23 cellular contexts compared by ENCODE assay signal in genomic region chr9:14941487-14941886, GRCh38. TPM values are rescaled to one million over a fixed set of nuclear protein-coding genes. Genes with fewer than 3 reads are reported as not detected.
DNase-seq lines count a peak whose midpoint lies in the region; ATAC-seq and TF ChIP-seq lines count a peak whose summit lies in the region.
"Had no signal": no experiment of that assay in that cellular context is flagged by ENCODE, and none has a peak within 500 bp of the region (broad histone marks: within the 10 kb centered on the region; RNA-seq: fewer than 3 reads in every experiment).

No MANE protein-coding gene starts in this region.

- peaks cover 0 to 2% (median 0%) of the 10 kb centered on the region in 11 donors for H3K9me3 ChIP-seq in heart right ventricle
- H3K9me3 ChIP-seq in aorta (ENCODE audit: control insufficient read depth, low read length), result peaks cover 3% of the 10 kb centered on the region
- H3K9me3 ChIP-seq: BE2C had no signal

- DNase-seq in NCI-H2029 treated with DMSO at 0.1 percent for 48 hours (lab: John Stamatoyannopoulos, UW) (peak; percentile 1), NCI-H2029 (lab: John Stamatoyannopoulos, UW) (no peak), heart right ventricle (no peak), mesothelial cell of epicardium (ENCODE audit: low spot score in 2 of 2, unreplicated experiment in 2 of 2) (no peak), aorta (no peak)
- DNase-seq: BE2C; CD4-positive, CD25-positive, alpha-beta regulatory T cell; COR-L47; DMS 273 treated with DMSO at 0.1 percent for 48 hours; GDM1; H7; HFFc6; KG1; NCI-H1436; NCI-H2081; NCI-H2227 treated with DMSO at 0.1 percent for 48 hours; NCI-H510A treated with DMSO at 0.1 percent for 48 hours; NCI-H82; PC-3; RPMI8226 had no signal

- ATAC-seq in heart right ventricle (peak in 7 of 8 donors; percentile 43 to 76 (median 62)), aorta (ENCODE audit: low FRiP score) (peak; percentile 53), GM21390 (IDR thresholded peaks at IDR 0.05; ENCODE audit: unreplicated experiment) (no peak)
- ATAC-seq in stimulated activated memory B cell treated with anti-CD40 and anti-IgM and Interleukin-4, amounts not matched to agents 10 μg/mL and 1 μg/mL and 100 μg/mL, for 72 hours, result no peak
- ATAC-seq: PC-3 had no signal

- TF ChIP-seq CTCF in heart right ventricle (IDR thresholded peaks at IDR 0.05) (no peak), mesothelial cell of epicardium (IDR thresholded peaks at IDR 0.05; ENCODE audit: unreplicated experiment) (no peak)

- H3K27me3 ChIP-seq in heart right ventricle, result no peaks in the 10 kb centered on the region
- no peaks in the 10 kb centered on the region for H3K27me3 ChIP-seq in aorta (ENCODE audit: control insufficient read depth in 1 of 2, insufficient read depth in 2 of 2, low read length in 1 of 2)
- H3K27me3 ChIP-seq: BE2C had no signal

- H3K9me3 Mint-ChIP-seq in mesothelial cell of epicardium, result peaks cover 10% of the 10 kb centered on the region
- peaks cover 3% of the 10 kb centered on the region for H3K9me3 Mint-ChIP-seq in stimulated activated memory B cell treated with anti-CD40 and anti-IgM and Interleukin-4, amounts not matched to agents 10 μg/mL and 1 μg/mL and 100 μg/mL, for 72 hours

- no peaks in the 10 kb centered on the region for H3K27me3 Mint-ChIP-seq in mesothelial cell of epicardium (ENCODE audit: low read depth)
- H3K27me3 Mint-ChIP-seq in stimulated activated memory B cell treated with anti-CD40 and anti-IgM and Interleukin-4, amounts not matched to agents 10 μg/mL and 1 μg/mL and 100 μg/mL, for 72 hours, result no peaks in the 10 kb centered on the region

- intact Hi-C loops in heart right ventricle (cut with DNase I) (no loop called here), aorta (cut with DNase I) (no loop called here)

- no peak overlapping the region for H3K4me3 Mint-ChIP-seq in mesothelial cell of epicardium
- H3K4me3 Mint-ChIP-seq in stimulated activated memory B cell treated with anti-CD40 and anti-IgM and Interleukin-4, amounts not matched to agents 10 μg/mL and 1 μg/mL and 100 μg/mL, for 72 hours, result no peak overlapping the region
- H3K4me3 Mint-ChIP-seq: CD4-positive, CD25-positive, alpha-beta regulatory T cell; HFFc6 had no signal

- H3K4me3 ChIP-seq in heart right ventricle, result no peak overlapping the region
- H3K4me3 ChIP-seq in aorta (ENCODE audit: low read length in 2 of 2), result no peak overlapping the region

- peaks cover 0 to 5% (median 0%) of the 10 kb centered on the region in 9 donors for H3K4me1 ChIP-seq in heart right ventricle
- no peaks in the 10 kb centered on the region for H3K4me1 ChIP-seq in aorta (ENCODE audit: control insufficient read depth in 1 of 2, insufficient read depth in 2 of 2, low read length in 2 of 2)
- H3K4me1 ChIP-seq: BE2C had no signal

- no peaks in the 10 kb centered on the region for H3K36me3 Mint-ChIP-seq in mesothelial cell of epicardium
- H3K36me3 Mint-ChIP-seq in stimulated activated memory B cell treated with anti-CD40 and anti-IgM and Interleukin-4, amounts not matched to agents 10 μg/mL and 1 μg/mL and 100 μg/mL, for 72 hours, result no peaks in the 10 kb centered on the region
- H3K36me3 Mint-ChIP-seq: CD4-positive, CD25-positive, alpha-beta regulatory T cell had no signal

- H3K27ac ChIP-seq in heart right ventricle, result peak overlapping the region in 6 of 10 donors; percentile 33 to 66 (median 55)
- H3K27ac ChIP-seq in aorta (ENCODE audit: low read depth in 1 of 2, low read length in 2 of 2), result no peak overlapping the region

- WGBS in heart right ventricle, 2 donors, result 0 to 28% methylated on average over 1 of the region's 1 CpG
- 0 to 37% methylated on average over 1 of the region's 1 CpG for WGBS in aorta, 2 donors

- H3K4me1 Mint-ChIP-seq in mesothelial cell of epicardium, result peaks cover 33% of the 10 kb centered on the region
- no peaks in the 10 kb centered on the region for H3K4me1 Mint-ChIP-seq in stimulated activated memory B cell treated with anti-CD40 and anti-IgM and Interleukin-4, amounts not matched to agents 10 μg/mL and 1 μg/mL and 100 μg/mL, for 72 hours
- H3K4me1 Mint-ChIP-seq: CD4-positive, CD25-positive, alpha-beta regulatory T cell had no signal

- H3K27ac Mint-ChIP-seq in mesothelial cell of epicardium, result peak overlapping the region; percentile 82
- no peak overlapping the region for H3K27ac Mint-ChIP-seq in stimulated activated memory B cell treated with anti-CD40 and anti-IgM and Interleukin-4, amounts not matched to agents 10 μg/mL and 1 μg/mL and 100 μg/mL, for 72 hours
- H3K27ac Mint-ChIP-seq: CD4-positive, CD25-positive, alpha-beta regulatory T cell; HFFc6 had no signal

- no peaks in the 10 kb centered on the region for H3K36me3 ChIP-seq in heart right ventricle
- H3K36me3 ChIP-seq in aorta (ENCODE audit: control insufficient read depth in 1 of 2, insufficient read depth in 2 of 2, low read length in 1 of 2), result no peaks in the 10 kb centered on the region
- H3K36me3 ChIP-seq: BE2C had no signal

RNA-seq across cellular contexts. Expression of gene FREM1, which starts 31.3 kb away (rescaled TPM):
- total RNA-seq in heart right ventricle (1 to 10 TPM; 1.1 to 5.9 (median 3.2) TPM), mesothelial cell of epicardium (60.5 to 71.4 TPM (median 62.9 TPM) in 3 replicates), aorta (10 to 100 TPM; 14.0 to 18.9 TPM)
- polyA plus RNA-seq in heart right ventricle (1 to 10 TPM in 1 of 2 donors, under 1 TPM in 1; 0.59 to 1.9 TPM), aorta (10 to 100 TPM in 1 of 2 donors, 1 to 10 TPM in 1; 6.9 to 15.1 TPM)
- total RNA-seq: Daoy had no signal
- polyA plus RNA-seq: CD4-positive, CD25-positive, alpha-beta regulatory T cell had no signal

Comparison
In these comparisons a context has a peak if more than half of its experiments do, and no peak if none do; other contexts are left out.
1. ATAC-seq: peak in heart right ventricle (7 of 8) and aorta (single experiment); none in GM21390 (single experiment) and stimulated activated memory B cell treated with anti-CD40 and anti-IgM and Interleukin-4, amounts not matched to agents 10 μg/mL and 1 μg/mL and 100 μg/mL, for 72 hours (single experiment).
2. H3K27ac ChIP-seq: peak in heart right ventricle (6 of 10); none in aorta (0 of 2).